9 cellular contexts compared by ENCODE assay signal in the genomic region with DNA sequence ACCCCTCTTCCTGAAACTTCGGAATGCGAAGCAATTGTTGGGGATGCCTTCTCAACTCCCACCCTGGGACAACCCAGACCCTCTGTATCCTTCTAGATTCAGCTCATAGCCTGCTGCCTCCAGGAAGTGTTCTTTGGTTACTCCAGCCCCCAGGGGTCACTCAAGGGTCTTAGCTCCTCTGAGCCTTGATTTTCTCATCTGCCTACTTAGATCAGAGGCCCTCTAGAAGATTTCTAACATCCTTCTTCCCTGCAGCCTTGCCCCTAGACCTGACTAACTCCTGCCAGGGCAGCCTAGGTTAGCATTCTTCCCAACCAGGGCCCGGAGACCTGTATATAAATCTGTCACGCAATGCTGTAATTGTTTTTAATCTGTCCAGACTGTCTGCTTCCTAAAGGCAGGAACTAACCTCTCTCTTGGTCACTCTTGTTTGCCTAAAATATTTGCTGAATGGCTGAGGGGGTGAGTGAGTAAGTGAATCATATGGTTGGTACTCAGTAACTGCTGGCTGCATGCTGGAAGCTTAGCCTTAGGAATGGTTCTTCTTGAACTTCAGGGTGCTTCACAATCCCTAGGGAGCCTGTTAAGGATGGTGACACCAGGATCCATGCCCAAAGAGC. TPM values are rescaled to one million over a fixed set of nuclear protein-coding genes. Genes with fewer than 3 reads are reported as not detected.
DNase-seq lines count a peak whose midpoint lies in the region; ATAC-seq and TF ChIP-seq lines count a peak whose summit lies in the region.
"Had no signal": no experiment of that assay in that cellular context is flagged by ENCODE, and none has a peak within 500 bp of the region (broad histone marks: within the 10 kb centered on the region; RNA-seq: fewer than 3 reads in every experiment).

No MANE protein-coding gene starts in this region.

- DNase-seq in NCI-H82 (lab: John Stamatoyannopoulos, UW) (peak; percentile 32), NCI-H82 treated with DMSO at 0.1 percent for 48 hours (lab: John Stamatoyannopoulos, UW; ENCODE audit: unreplicated experiment) (no peak), PC-9 (peak; percentile 30 to 87), dermis blood vessel endothelial cell (peak; percentile 61), osteoblast (ENCODE audit: insufficient read length, low spot score, missing footprints) (peak; percentile 96), NCI-H1092 (lab: John Stamatoyannopoulos, UW) (no peak)

- H3K4me2 ChIP-seq in PC-9 (peak overlapping the region; percentile 61), osteoblast (ENCODE audit: insufficient read depth, low read length) (peak overlapping the region; percentile 41)

- ATAC-seq in GM18861 (IDR thresholded peaks at IDR 0.05; ENCODE audit: unreplicated experiment) (no peak), HG03025 (IDR thresholded peaks at IDR 0.05; ENCODE audit: low FRiP score, unreplicated experiment) (no peak)

- peaks cover 49% of the 10 kb centered on the region for H3F3A ChIP-seq in PC-9 (ENCODE audit: insufficient read depth, low read depth)

- no peak overlapping the region for H2AFZ ChIP-seq in PC-9
- no peak overlapping the region for H2AFZ ChIP-seq in osteoblast (ENCODE audit: low read length)

- POLR2A ChIA-PET in PC-9 (lab: Charles Lee; ENCODE audit: unreplicated experiment), result no interaction called here

- H3K4me3 ChIP-seq in PC-9, result peak overlapping the region; percentile 4; the same call in 1 of the 2 replicates
- H3K4me3 ChIP-seq in osteoblast (ENCODE audit: insufficient read depth, low read length), result no peak overlapping the region

- H3K9me2 ChIP-seq in PC-9 (ENCODE audit: insufficient read depth), result no peaks in the 10 kb centered on the region

- H3K79me2 ChIP-seq in PC-9 (ENCODE audit: low read depth), result peaks cover 80% of the 10 kb centered on the region
- H3K79me2 ChIP-seq in osteoblast (ENCODE audit: insufficient read depth, low read length), result peaks cover 54% of the 10 kb centered on the region

- 0 out of 2 replicates have a peak, but pooled peaks cover 19% of the 10 kb centered on the region for H3K36me3 ChIP-seq in PC-9 (ENCODE audit: low read depth)
- H3K36me3 ChIP-seq in osteoblast (ENCODE audit: insufficient read depth, low read length), result peaks cover 5% of the 10 kb centered on the region

- CTCF ChIA-PET in PC-9 (lab: Charles Lee), result interaction anchor here (0.6 kb wide), 1 partner anchor 23 kb away, joined by 4 read pairs; no protein-coding TSS in a partner anchor

- no TSS peak for BruUV-seq in PC-9 (replicated peaks; lab: Mats Ljungman, UMichigan)

- H3K4me1 ChIP-seq in PC-9 (replicated peaks; ENCODE audit: insufficient read depth) (peaks cover 61% of the 10 kb centered on the region), osteoblast (ENCODE audit: insufficient read depth, low read length) (peaks cover 42% of the 10 kb centered on the region)

- H3K27ac ChIP-seq in PC-9, result peak overlapping the region; percentile 66
- peak overlapping the region; percentile 57 for H3K27ac ChIP-seq in osteoblast (ENCODE audit: low read depth, low read length)
- H3K27ac ChIP-seq: VCaP had no signal

- TF ChIP-seq CTCF in PC-9 (conservative IDR thresholded peaks at IDR 0.05), result no peak
- TF ChIP-seq CTCF in osteoblast (IDR thresholded peaks at IDR 0.05; ENCODE audit: extremely low read depth, low read depth, low read length), result no peak

- intact Hi-C loops in PC-9 (cut with micrococcal nuclease; ENCODE audit: unreplicated experiment), result loop anchor here (1.0 to 10.0 kb wide), 6 partner anchors 13 to 416 kb away; partner anchors contain the start of gene SAP30L

- H3K9me3 ChIP-seq in PC-9 (ENCODE audit: insufficient read depth, low read depth) (no peaks in the 10 kb centered on the region), osteoblast (ENCODE audit: low read depth, low read length) (no peaks in the 10 kb centered on the region)

- H4K20me1 ChIP-seq in PC-9 (ENCODE audit: insufficient read depth) (no peaks in the 10 kb centered on the region), osteoblast (ENCODE audit: insufficient read depth, low read length) (peaks cover 36% of the 10 kb centered on the region)

- H3K27me3 ChIP-seq in PC-9 (ENCODE audit: insufficient read depth, low read depth), result no peaks in the 10 kb centered on the region
- no peaks in the 10 kb centered on the region for H3K27me3 ChIP-seq in osteoblast (ENCODE audit: insufficient read depth, low read length)

RNA-seq across cellular contexts. Expression of gene GALNT10, which starts 8.2 kb away (rescaled TPM):
- total RNA-seq in PC-9 (2021) (74.0 and 101 TPM in 2 replicates), dermis blood vessel endothelial cell (38.8 and 50.1 TPM in 2 replicates), osteoblast (62.2 and 84.0 TPM in 2 replicates)

Comparison
In these comparisons a context has a peak if more than half of its experiments do, and no peak if none do; other contexts are left out.
1. DNase-seq: peak in NCI-H82 (single experiment), PC-9 (2 of 2), dermis blood vessel endothelial cell (single experiment) and osteoblast (single experiment); none in NCI-H82 treated with DMSO at 0.1 percent for 48 hours (single experiment) and NCI-H1092 (single experiment).